13 cellular contexts compared by ENCODE assay signal in the genomic region with DNA sequence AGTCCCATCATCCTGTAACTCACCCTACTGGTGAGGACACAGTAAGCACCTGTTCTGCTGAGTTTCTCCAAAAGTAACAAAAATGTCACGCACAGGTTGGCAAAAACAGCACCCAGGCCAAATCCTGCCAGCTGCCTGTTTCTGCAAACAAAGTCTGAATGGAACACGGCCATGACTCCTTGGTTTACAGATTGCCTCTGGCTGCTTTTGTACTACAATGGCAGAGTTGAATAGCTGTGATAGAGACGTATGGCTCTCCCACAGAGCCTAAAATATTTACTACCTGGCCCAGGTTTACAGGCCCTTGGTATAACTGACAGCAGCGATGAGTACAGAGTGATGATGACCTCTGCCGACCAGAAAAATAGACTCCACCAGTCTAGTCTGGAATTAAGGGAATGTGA. TPM values are rescaled to one million over a fixed set of nuclear protein-coding genes. Genes with fewer than 3 reads are reported as not detected.
DNase-seq lines count a peak whose midpoint lies in the region; ATAC-seq and TF ChIP-seq lines count a peak whose summit lies in the region.
"Had no signal": no experiment of that assay in that cellular context is flagged by ENCODE, and none has a peak within 500 bp of the region (broad histone marks: within the 10 kb centered on the region; RNA-seq: fewer than 3 reads in every experiment).

No MANE protein-coding gene starts in this region.

- no peak overlapping the region for H3K4me3 ChIP-seq in right lobe of liver
- no peak overlapping the region for H3K4me3 ChIP-seq in tibial nerve
- H3K4me3 ChIP-seq: dorsolateral prefrontal cortex had no signal

- WGBS in right lobe of liver (ENCODE audit: insufficient coverage, low coverage, low lambda C conversion rate, missing lambda C conversion rate), result 25% methylated on average over 5 of the region's 5 CpGs
- WGBS in tibial nerve, 2 donors, result 71 to 74% methylated on average over 5 of the region's 5 CpGs

- peak; percentile 65 for ATAC-seq in WTC11
- ATAC-seq in right lobe of liver, result peak; percentile 65 to 76 (median 68)
- no peak for ATAC-seq in CD4-positive, alpha-beta T cell (ENCODE audit: poor library complexity)
- ATAC-seq in GM21717 (IDR thresholded peaks at IDR 0.05; ENCODE audit: unreplicated experiment), result no peak
- no peak for ATAC-seq in HG03378 (IDR thresholded peaks at IDR 0.05; ENCODE audit: unreplicated experiment)

- no peaks in the 10 kb centered on the region for H3K9me3 Mint-ChIP-seq in WTC11
- H3K9me3 Mint-ChIP-seq in CD4-positive, alpha-beta T cell, result no peaks in the 10 kb centered on the region
- H3K9me3 Mint-ChIP-seq: activated CD4-positive, alpha-beta T cell treated with anti-CD3 and anti-CD28 coated beads, Interleukin-2, amount 10 ng/mL, durations not matched to agents 24 days and 14 days; activated naive CD4-positive, alpha-beta T cell treated with anti-CD3 and anti-CD28 coated beads for 36 hours had no signal

- intact Hi-C loops in right lobe of liver (cut with DNase I), result no loop called here
- intact Hi-C loops in CD4-positive, alpha-beta T cell (cut with DNase I, micrococcal nuclease), result no loop called here

- TF ChIP-seq POLR2A in right lobe of liver (IDR thresholded peaks at IDR 0.05) (no peak), tibial nerve (IDR thresholded peaks at IDR 0.05) (no peak)

- peaks cover 31% of the 10 kb centered on the region for H3K4me1 Mint-ChIP-seq in WTC11
- H3K4me1 Mint-ChIP-seq in CD4-positive, alpha-beta T cell (ENCODE audit: low read depth), result no peaks in the 10 kb centered on the region
- H3K4me1 Mint-ChIP-seq: activated CD4-positive, alpha-beta T cell treated with anti-CD3 and anti-CD28 coated beads, Interleukin-2, amount 10 ng/mL, durations not matched to agents 24 days and 14 days had no signal

- POLR2A ChIA-PET in WTC11 (lab: Charles Lee), result no interaction called here
- POLR2A ChIA-PET in CD4-positive, alpha-beta T cell (lab: Charles Lee), result no interaction called here

- peaks cover 0 to 80% (median 22%) of the 10 kb centered on the region in 4 donors for H3K4me1 ChIP-seq in right lobe of liver
- H3K4me1 ChIP-seq in tibial nerve, result peaks cover 0 to 28% (median 7%) of the 10 kb centered on the region in 4 donors

- no peaks in the 10 kb centered on the region for H3K9me3 ChIP-seq in right lobe of liver
- no peaks in the 10 kb centered on the region for H3K9me3 ChIP-seq in CD4-positive, alpha-beta T cell (ENCODE audit: control insufficient read depth, low read length)
- H3K9me3 ChIP-seq in tibial nerve, result no peaks in the 10 kb centered on the region

- H3K27ac ChIP-seq in right lobe of liver (peak overlapping the region in 2 of 3 donors; percentile 82 to 87), tibial nerve (peak overlapping the region in 1 of 4 donors; percentile 47)
- no peak overlapping the region for H3K27ac ChIP-seq in CD4-positive, alpha-beta T cell (ENCODE audit: low read depth, low read length)

- TF ChIP-seq CTCF in WTC11 (IDR thresholded peaks at IDR 0.05) (no peak), right lobe of liver (IDR thresholded peaks at IDR 0.05) (peak in 3 of 4 donors; percentile 18 to 23 (median 22)), tibial nerve (IDR thresholded peaks at IDR 0.05) (no peak)
- no peak for TF ChIP-seq CTCF in CD4-positive, alpha-beta T cell (IDR thresholded peaks at IDR 0.05)

- no peaks in the 10 kb centered on the region for H3K36me3 Mint-ChIP-seq in WTC11
- H3K36me3 Mint-ChIP-seq in CD4-positive, alpha-beta T cell (ENCODE audit: low read depth), result no peaks in the 10 kb centered on the region

- no peak overlapping the region for H3K4me3 Mint-ChIP-seq in WTC11
- no peak overlapping the region for H3K4me3 Mint-ChIP-seq in CD4-positive, alpha-beta T cell
- H3K4me3 Mint-ChIP-seq: activated CD4-positive, alpha-beta T cell treated with anti-CD3 and anti-CD28 coated beads, Interleukin-2, amount 10 ng/mL, durations not matched to agents 24 days and 14 days; activated naive CD4-positive, alpha-beta T cell treated with anti-CD3 and anti-CD28 coated beads for 36 hours had no signal

- no peak overlapping the region for H3K27ac Mint-ChIP-seq in WTC11
- H3K27ac Mint-ChIP-seq in CD4-positive, alpha-beta T cell, result no peak overlapping the region
- H3K27ac Mint-ChIP-seq: activated CD4-positive, alpha-beta T cell treated with anti-CD3 and anti-CD28 coated beads, Interleukin-2, amount 10 ng/mL, durations not matched to agents 24 days and 14 days; activated naive CD4-positive, alpha-beta T cell treated with anti-CD3 and anti-CD28 coated beads for 36 hours had no signal

- CTCF ChIA-PET in WTC11 (lab: Charles Lee), result interaction anchor here (0.6 to 1.0 kb wide), 3 partner anchors 218 to 553 kb away, joined by 3 read pairs; no protein-coding TSS in a partner anchor
- CTCF ChIA-PET in CD4-positive, alpha-beta T cell (lab: Charles Lee), result no interaction called here

- no peaks in the 10 kb centered on the region for H3K27me3 Mint-ChIP-seq in WTC11 (ENCODE audit: low read depth)
- H3K27me3 Mint-ChIP-seq in CD4-positive, alpha-beta T cell, result no peaks in the 10 kb centered on the region

- DNase-seq in DMS53 (lab: John Stamatoyannopoulos, UW) (peak; percentile 51), NCI-H1930 (lab: John Stamatoyannopoulos, UW) (peak; percentile 27 to 42), WTC11 (ENCODE audit: low spot score) (no peak), right lobe of liver (peak in 2 of 3 donors; percentile 67 to 76), tibial nerve (ENCODE audit: low spot score in 2 of 2) (no peak)
- DNase-seq in CD4-positive, alpha-beta T cell, result no peak
- DNase-seq: activated CD4-positive, alpha-beta T cell treated with anti-CD3 and anti-CD28 coated beads, Interleukin-2, amount 10 ng/mL, durations not matched to agents 24 days and 14 days; activated naive CD4-positive, alpha-beta T cell treated with anti-CD3 and anti-CD28 coated beads for 36 hours; dorsolateral prefrontal cortex; small intestine; stimulated activated CD8-positive, alpha-beta memory T cell treated with anti-CD3 and anti-CD28 coated beads, Interleukin-4, amount 100 ng/mL, for 48 hours had no signal

- H3K27me3 ChIP-seq in right lobe of liver (no peaks in the 10 kb centered on the region), tibial nerve (no peaks in the 10 kb centered on the region)
- H3K27me3 ChIP-seq in CD4-positive, alpha-beta T cell (ENCODE audit: control insufficient read depth, insufficient read depth, low read length), result no peaks in the 10 kb centered on the region
- H3K27me3 ChIP-seq: dorsolateral prefrontal cortex had no signal

- H3K36me3 ChIP-seq in right lobe of liver, result no peaks in the 10 kb centered on the region
- no peaks in the 10 kb centered on the region for H3K36me3 ChIP-seq in tibial nerve

- no peak for TF ChIP-seq EP300 in tibial nerve (IDR thresholded peaks at IDR 0.05)

TF ChIP-seq in WTC11, 78 proteins besides CTCF, POLR2A, EP300 and RAD21:
- TF ChIP-seq SMAD3 (CRISPR knock-in tag; IDR thresholded peaks at IDR 0.05; ENCODE audit: borderline replicate concordance) (no peak), EMX1 (CRISPR knock-in tag; IDR thresholded peaks at IDR 0.05) (no peak), NR3C1 (CRISPR knock-in tag; conservative IDR thresholded peaks at IDR 0.05; ENCODE audit: low read depth) (no peak), RELA (CRISPR knock-in tag; IDR thresholded peaks at IDR 0.05; ENCODE audit: borderline replicate concordance) (no peak), ZNF263 (CRISPR knock-in tag; IDR thresholded peaks at IDR 0.05; ENCODE audit: low read depth) (no peak), MAX (CRISPR knock-in tag; IDR thresholded peaks at IDR 0.05) (no peak), FOXJ3 (CRISPR knock-in tag; IDR thresholded peaks at IDR 0.05; ENCODE audit: borderline replicate concordance) (no peak), KAT7 (CRISPR knock-in tag; IDR thresholded peaks at IDR 0.05; ENCODE audit: borderline replicate concordance) (no peak), NR2C2 (CRISPR knock-in tag; IDR thresholded peaks at IDR 0.05) (no peak), GABPB1 (CRISPR knock-in tag; IDR thresholded peaks at IDR 0.05) (no peak), FOXP1 (CRISPR knock-in tag; IDR thresholded peaks at IDR 0.05; ENCODE audit: borderline replicate concordance) (no peak), ZNF219 (CRISPR knock-in tag; IDR thresholded peaks at IDR 0.05; ENCODE audit: borderline replicate concordance) (no peak)
- TF ChIP-seq, protein P1, sequence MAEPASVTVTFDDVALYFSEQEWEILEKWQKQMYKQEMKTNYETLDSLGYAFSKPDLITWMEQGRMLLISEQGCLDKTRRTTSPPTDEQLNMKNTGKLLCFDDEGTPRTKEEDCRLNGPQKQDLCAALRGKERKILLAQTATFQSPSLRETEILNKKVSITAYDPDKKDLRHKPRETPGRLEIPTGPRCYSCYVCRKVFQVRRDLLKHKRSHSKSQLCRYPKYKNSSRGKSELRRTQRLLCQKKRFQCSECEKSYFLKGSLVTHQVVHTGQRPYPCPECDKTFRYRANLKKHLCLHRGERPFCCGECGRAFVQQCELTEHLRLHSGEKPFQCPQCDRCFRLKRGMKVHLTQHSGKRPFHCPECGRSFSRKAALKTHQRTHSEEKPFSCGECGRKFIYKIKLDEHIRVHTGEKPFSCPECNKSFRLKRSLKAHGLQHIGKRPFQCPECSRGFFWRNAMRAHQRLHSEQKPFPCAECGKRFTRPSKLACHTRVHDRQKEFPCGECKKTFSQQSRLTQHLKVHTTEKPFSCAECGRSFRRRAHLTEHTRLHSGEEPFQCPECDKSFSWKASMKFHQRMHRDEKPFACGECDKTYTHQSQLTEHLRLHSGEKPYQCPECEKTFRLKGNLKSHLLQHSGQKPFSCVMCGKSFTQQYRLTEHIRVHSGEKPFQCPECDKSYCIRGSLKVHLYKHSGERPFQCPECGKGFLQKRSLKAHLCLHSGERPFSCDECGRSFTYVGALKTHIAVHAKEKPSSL (CRISPR knock-in tag; conservative IDR thresholded peaks at IDR 0.05), result no peak
- TF ChIP-seq, protein P2, sequence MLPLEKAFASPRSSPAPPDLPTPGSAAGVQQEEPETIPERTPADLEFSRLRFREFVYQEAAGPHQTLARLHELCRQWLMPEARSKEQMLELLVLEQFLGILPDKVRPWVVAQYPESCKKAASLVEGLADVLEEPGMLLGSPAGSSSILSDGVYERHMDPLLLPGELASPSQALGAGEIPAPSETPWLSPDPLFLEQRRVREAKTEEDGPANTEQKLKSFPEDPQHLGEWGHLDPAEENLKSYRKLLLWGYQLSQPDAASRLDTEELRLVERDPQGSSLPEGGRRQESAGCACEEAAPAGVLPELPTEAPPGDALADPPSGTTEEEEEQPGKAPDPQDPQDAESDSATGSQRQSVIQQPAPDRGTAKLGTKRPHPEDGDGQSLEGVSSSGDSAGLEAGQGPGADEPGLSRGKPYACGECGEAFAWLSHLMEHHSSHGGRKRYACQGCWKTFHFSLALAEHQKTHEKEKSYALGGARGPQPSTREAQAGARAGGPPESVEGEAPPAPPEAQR (CRISPR knock-in tag; IDR thresholded peaks at IDR 0.05), result no peak

RNA-seq across cellular contexts. Expression of gene CNKSR3, which starts 52.6 kb away (rescaled TPM):
- total RNA-seq in WTC11 (2021) (3.9 to 5.7 TPM (median 4.0 TPM) in 3 replicates), right lobe of liver (10 to 100 TPM; 19.8 to 43.4 (median 26.9) TPM), tibial nerve (10 to 100 TPM; 11.7 to 22.7 (median 13.7) TPM)
- total RNA-seq in CD4-positive, alpha-beta T cell, result under 1 TPM in 1 of 2 experiments, not detected in 1; 0.14 TPM
- total RNA-seq: activated CD4-positive, alpha-beta T cell treated with anti-CD3 and anti-CD28 coated beads, Interleukin-2, amount 10 ng/mL, durations not matched to agents 24 days and 14 days had no signal

Comparison
In these comparisons a context has a peak if more than half of its experiments do, and no peak if none do; other contexts are left out.
1. DNase-seq: peak in DMS53 (single experiment), NCI-H1930 (2 of 2) and right lobe of liver (2 of 3); none in WTC11 (single experiment), CD4-positive, alpha-beta T cell (0 of 10) and tibial nerve (0 of 2).
2. ATAC-seq: peak in WTC11 (single experiment) and right lobe of liver (4 of 4); none in CD4-positive, alpha-beta T cell (single experiment), GM21717 (single experiment) and HG03378 (single experiment).
3. CTCF ChIP-seq: peak in right lobe of liver (3 of 4); none in WTC11 (single experiment), CD4-positive, alpha-beta T cell (single experiment) and tibial nerve (0 of 5).